In the genomic region with DNA sequence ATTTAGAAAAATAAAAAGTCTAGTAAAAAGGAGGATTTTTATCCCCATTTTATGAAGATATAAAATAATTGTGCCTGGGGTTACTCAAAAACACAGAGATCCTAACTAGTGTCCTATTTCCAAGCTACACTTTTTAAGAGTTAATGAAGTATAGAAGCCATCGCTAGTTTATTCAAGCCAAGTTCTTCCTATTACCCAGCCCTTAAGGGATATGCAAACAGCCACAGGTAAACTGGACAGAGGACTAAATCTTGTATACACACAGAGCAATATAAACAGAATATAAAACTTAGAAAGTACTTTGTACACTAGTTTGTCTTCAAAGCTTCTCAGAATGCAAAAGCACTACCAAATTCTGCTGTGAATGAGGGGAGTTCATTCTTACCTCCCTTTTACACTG, we compare ENCODE assay signal across 1 cellular context.
TF ChIP-seq lines count a peak whose summit lies in the region.

No MANE protein-coding gene starts in this region.

TF ChIP-seq in HepG2, 621 proteins besides CTCF, POLR2A, EP300 and RAD21 (continued from another document):
- TF ChIP-seq, protein P1, sequence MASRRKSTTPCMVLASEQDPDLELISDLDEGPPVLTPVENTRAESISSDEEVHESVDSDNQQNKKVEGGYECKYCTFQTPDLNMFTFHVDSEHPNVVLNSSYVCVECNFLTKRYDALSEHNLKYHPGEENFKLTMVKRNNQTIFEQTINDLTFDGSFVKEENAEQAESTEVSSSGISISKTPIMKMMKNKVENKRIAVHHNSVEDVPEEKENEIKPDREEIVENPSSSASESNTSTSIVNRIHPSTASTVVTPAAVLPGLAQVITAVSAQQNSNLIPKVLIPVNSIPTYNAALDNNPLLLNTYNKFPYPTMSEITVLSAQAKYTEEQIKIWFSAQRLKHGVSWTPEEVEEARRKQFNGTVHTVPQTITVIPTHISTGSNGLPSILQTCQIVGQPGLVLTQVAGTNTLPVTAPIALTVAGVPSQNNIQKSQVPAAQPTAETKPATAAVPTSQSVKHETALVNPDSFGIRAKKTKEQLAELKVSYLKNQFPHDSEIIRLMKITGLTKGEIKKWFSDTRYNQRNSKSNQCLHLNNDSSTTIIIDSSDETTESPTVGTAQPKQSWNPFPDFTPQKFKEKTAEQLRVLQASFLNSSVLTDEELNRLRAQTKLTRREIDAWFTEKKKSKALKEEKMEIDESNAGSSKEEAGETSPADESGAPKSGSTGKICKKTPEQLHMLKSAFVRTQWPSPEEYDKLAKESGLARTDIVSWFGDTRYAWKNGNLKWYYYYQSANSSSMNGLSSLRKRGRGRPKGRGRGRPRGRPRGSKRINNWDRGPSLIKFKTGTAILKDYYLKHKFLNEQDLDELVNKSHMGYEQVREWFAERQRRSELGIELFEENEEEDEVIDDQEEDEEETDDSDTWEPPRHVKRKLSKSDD (CRISPR knock-in tag; IDR thresholded peaks at IDR 0.05; ENCODE audit: low read depth): no peak
- TF ChIP-seq GLI4 (CRISPR knock-in tag; IDR thresholded peaks at IDR 0.05; ENCODE audit: borderline replicate concordance) (no peak), FLYWCH1 (CRISPR knock-in tag; IDR thresholded peaks at IDR 0.05) (no peak), ZNF225 (CRISPR knock-in tag; IDR thresholded peaks at IDR 0.05) (no peak), YY1 (IDR thresholded peaks at IDR 0.05; ENCODE audit: insufficient read depth, insufficient replicate concordance, low read depth, low read length) (no peak), ZNF432 (CRISPR knock-in tag; IDR thresholded peaks at IDR 0.05; ENCODE audit: borderline replicate concordance) (no peak), HES4 (CRISPR knock-in tag; IDR thresholded peaks at IDR 0.05; ENCODE audit: borderline replicate concordance) (no peak)
TF ChIP-seq in HepG2: peak in this region for 0.
